In the genomic region with DNA sequence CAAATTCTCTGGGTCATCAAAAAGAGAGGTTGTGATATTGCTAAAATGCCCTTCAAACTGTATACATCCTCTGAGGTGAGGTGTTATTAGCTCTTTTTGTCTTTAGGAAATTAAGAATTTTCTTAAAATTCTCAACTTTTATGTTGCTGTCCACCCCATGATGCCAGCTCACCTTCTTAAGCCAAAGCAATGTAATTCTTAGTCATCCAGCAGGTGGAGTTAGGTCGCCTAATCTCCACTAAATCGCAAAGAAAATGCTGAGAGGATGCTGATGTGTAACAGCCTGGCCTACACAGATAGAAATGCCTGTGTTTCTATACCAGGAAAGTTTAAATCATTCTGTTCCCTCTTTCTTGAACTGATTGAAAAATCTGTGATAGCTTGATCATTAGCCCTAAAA, we compare ENCODE assay signal across 1 cellular context.
TF ChIP-seq lines count a peak whose summit lies in the region.

No MANE protein-coding gene starts in this region.

TF ChIP-seq in GM23338, 12 proteins besides CTCF, POLR2A, EP300 and RAD21 (continued from another document):
- TF ChIP-seq, protein P1, sequence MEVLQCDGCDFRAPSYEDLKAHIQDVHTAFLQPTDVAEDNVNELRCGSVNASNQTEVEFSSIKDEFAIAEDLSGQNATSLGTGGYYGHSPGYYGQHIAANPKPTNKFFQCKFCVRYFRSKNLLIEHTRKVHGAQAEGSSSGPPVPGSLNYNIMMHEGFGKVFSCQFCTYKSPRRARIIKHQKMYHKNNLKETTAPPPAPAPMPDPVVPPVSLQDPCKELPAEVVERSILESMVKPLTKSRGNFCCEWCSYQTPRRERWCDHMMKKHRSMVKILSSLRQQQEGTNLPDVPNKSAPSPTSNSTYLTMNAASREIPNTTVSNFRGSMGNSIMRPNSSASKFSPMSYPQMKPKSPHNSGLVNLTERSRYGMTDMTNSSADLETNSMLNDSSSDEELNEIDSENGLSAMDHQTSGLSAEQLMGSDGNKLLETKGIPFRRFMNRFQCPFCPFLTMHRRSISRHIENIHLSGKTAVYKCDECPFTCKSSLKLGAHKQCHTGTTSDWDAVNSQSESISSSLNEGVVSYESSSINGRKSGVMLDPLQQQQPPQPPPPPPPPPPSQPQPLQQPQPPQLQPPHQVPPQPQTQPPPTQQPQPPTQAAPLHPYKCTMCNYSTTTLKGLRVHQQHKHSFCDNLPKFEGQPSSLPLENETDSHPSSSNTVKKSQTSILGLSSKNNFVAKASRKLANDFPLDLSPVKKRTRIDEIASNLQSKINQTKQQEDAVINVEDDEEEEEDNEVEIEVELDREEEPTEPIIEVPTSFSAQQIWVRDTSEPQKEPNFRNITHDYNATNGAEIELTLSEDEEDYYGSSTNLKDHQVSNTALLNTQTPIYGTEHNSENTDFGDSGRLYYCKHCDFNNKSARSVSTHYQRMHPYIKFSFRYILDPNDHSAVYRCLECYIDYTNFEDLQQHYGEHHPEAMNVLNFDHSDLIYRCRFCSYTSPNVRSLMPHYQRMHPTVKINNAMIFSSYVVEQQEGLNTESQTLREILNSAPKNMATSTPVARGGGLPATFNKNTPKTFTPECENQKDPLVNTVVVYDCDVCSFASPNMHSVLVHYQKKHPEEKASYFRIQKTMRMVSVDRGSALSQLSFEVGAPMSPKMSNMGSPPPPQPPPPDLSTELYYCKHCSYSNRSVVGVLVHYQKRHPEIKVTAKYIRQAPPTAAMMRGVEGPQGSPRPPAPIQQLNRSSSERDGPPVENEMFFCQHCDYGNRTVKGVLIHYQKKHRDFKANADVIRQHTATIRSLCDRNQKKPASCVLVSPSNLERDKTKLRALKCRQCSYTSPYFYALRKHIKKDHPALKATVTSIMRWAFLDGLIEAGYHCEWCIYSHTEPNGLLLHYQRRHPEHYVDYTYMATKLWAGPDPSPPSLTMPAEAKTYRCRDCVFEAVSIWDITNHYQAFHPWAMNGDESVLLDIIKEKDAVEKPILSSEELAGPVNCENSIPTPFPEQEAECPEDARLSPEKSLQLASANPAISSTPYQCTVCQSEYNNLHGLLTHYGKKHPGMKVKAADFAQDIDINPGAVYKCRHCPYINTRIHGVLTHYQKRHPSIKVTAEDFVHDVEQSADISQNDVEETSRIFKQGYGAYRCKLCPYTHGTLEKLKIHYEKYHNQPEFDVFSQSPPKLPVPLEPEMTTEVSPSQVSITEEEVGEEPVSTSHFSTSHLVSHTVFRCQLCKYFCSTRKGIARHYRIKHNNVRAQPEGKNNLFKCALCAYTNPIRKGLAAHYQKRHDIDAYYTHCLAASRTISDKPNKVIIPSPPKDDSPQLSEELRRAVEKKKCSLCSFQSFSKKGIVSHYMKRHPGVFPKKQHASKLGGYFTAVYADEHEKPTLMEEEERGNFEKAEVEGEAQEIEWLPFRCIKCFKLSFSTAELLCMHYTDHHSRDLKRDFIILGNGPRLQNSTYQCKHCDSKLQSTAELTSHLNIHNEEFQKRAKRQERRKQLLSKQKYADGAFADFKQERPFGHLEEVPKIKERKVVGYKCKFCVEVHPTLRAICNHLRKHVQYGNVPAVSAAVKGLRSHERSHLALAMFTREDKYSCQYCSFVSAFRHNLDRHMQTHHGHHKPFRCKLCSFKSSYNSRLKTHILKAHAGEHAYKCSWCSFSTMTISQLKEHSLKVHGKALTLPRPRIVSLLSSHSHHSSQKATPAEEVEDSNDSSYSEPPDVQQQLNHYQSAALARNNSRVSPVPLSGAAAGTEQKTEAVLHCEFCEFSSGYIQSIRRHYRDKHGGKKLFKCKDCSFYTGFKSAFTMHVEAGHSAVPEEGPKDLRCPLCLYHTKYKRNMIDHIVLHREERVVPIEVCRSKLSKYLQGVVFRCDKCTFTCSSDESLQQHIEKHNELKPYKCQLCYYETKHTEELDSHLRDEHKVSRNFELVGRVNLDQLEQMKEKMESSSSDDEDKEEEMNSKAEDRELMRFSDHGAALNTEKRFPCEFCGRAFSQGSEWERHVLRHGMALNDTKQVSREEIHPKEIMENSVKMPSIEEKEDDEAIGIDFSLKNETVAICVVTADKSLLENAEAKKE (CRISPR knock-in tag; IDR thresholded peaks at IDR 0.05): no peak
